ENCODE assay signal across 1 cellular context in the genomic region with DNA sequence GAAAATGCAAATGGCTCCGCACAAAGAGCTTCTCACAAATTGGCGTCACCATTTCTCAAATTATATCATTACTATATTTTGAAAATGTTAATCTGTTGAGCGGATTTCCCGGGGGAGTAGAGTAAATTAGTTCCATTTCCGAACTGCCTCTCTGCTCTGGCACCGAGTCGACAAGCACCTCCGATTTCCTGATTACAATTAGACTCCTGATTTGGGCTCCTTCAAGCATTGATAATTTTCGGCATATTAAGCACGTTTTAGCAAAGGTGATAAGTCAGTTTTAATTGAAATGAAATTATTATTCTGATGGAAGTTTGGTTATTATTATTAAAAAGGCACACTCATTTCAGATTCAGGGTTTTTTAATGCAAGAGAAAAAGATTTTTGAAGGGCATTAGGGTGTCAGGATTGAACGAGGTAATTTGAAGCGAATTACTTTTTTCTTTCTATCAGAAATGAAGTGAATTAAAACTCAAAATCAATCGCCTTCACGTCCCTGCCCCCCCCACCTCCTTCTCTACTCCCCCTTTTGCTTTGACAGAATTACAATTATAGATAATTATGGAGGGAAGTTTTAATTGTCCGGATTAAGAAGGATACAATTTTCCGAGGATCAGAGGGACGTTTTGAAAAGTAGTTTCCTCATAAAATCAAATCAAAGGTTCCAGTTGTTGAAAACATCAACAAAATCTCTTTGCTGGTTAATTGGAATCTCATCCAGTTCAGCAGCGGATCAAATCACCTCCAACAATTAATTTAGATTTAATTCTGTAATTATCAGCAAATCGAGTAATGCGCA.
TF ChIP-seq lines count a peak whose summit lies in the region.

No MANE protein-coding gene starts in this region.

TF ChIP-seq in neural cell, 6 proteins besides CTCF, POLR2A, EP300 and RAD21:
- TF ChIP-seq EZH2 (IDR thresholded peaks at IDR 0.05; ENCODE audit: borderline replicate concordance, insufficient read depth, low read length, poor library complexity, severe bottlenecking): peak; percentile 70
- no peak for TF ChIP-seq MXI1 (conservative IDR thresholded peaks at IDR 0.05; ENCODE audit: poor library complexity, severe bottlenecking)
- no peak for TF ChIP-seq SMC3 (conservative IDR thresholded peaks at IDR 0.05; ENCODE audit: poor library complexity)
- peak; percentile 53 for TF ChIP-seq POLR2AphosphoS5 (IDR thresholded peaks at IDR 0.05)
- TF ChIP-seq, protein P1, sequence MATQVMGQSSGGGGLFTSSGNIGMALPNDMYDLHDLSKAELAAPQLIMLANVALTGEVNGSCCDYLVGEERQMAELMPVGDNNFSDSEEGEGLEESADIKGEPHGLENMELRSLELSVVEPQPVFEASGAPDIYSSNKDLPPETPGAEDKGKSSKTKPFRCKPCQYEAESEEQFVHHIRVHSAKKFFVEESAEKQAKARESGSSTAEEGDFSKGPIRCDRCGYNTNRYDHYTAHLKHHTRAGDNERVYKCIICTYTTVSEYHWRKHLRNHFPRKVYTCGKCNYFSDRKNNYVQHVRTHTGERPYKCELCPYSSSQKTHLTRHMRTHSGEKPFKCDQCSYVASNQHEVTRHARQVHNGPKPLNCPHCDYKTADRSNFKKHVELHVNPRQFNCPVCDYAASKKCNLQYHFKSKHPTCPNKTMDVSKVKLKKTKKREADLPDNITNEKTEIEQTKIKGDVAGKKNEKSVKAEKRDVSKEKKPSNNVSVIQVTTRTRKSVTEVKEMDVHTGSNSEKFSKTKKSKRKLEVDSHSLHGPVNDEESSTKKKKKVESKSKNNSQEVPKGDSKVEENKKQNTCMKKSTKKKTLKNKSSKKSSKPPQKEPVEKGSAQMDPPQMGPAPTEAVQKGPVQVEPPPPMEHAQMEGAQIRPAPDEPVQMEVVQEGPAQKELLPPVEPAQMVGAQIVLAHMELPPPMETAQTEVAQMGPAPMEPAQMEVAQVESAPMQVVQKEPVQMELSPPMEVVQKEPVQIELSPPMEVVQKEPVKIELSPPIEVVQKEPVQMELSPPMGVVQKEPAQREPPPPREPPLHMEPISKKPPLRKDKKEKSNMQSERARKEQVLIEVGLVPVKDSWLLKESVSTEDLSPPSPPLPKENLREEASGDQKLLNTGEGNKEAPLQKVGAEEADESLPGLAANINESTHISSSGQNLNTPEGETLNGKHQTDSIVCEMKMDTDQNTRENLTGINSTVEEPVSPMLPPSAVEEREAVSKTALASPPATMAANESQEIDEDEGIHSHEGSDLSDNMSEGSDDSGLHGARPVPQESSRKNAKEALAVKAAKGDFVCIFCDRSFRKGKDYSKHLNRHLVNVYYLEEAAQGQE (IDR thresholded peaks at IDR 0.05; ENCODE audit: borderline replicate concordance): no peak
- no peak for TF ChIP-seq TAF1 (IDR thresholded peaks at IDR 0.05; ENCODE audit: low read depth)
